1 cellular context compared by ENCODE assay signal in genomic region chr19:45528744-45529453, GRCh38.
TF ChIP-seq lines count a peak whose summit lies in the region.

No MANE protein-coding gene starts in this region.

TF ChIP-seq in HepG2, 621 proteins besides CTCF, POLR2A, EP300 and RAD21:
- TF ChIP-seq NFKB2 (CRISPR knock-in tag; IDR thresholded peaks at IDR 0.05; ENCODE audit: borderline replicate concordance) (no peak), IRX3 (CRISPR knock-in tag; IDR thresholded peaks at IDR 0.05; ENCODE audit: borderline replicate concordance, low read depth) (no peak), ZBTB44 (CRISPR knock-in tag; IDR thresholded peaks at IDR 0.05) (no peak), HMGA1 (CRISPR knock-in tag; conservative IDR thresholded peaks at IDR 0.05) (no peak), HNRNPLL (IDR thresholded peaks at IDR 0.05; ENCODE audit: low read depth, low read length, poor library complexity, severe bottlenecking) (peak; percentile 29), AGO2 (optimal IDR thresholded peaks at IDR 0.05; ENCODE audit: low read depth, low read length) (peak; percentile 97), KLF12 (CRISPR knock-in tag; IDR thresholded peaks at IDR 0.05; ENCODE audit: borderline replicate concordance) (no peak), POLR2G (IDR thresholded peaks at IDR 0.05; ENCODE audit: low read depth, low read length) (peak; percentile 60; the same call in 1 of the 2 replicates), RBFOX2 (IDR thresholded peaks at IDR 0.05; ENCODE audit: low read depth, low read length) (peak; percentile 65), ZEB1 (IDR thresholded peaks at IDR 0.05; ENCODE audit: insufficient replicate concordance, low read depth) (no peak)
- TF ChIP-seq, protein P1, sequence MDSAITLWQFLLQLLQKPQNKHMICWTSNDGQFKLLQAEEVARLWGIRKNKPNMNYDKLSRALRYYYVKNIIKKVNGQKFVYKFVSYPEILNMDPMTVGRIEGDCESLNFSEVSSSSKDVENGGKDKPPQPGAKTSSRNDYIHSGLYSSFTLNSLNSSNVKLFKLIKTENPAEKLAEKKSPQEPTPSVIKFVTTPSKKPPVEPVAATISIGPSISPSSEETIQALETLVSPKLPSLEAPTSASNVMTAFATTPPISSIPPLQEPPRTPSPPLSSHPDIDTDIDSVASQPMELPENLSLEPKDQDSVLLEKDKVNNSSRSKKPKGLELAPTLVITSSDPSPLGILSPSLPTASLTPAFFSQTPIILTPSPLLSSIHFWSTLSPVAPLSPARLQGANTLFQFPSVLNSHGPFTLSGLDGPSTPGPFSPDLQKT (CRISPR knock-in tag; IDR thresholded peaks at IDR 0.05; ENCODE audit: borderline replicate concordance): no peak
- TF ChIP-seq, protein P2, sequence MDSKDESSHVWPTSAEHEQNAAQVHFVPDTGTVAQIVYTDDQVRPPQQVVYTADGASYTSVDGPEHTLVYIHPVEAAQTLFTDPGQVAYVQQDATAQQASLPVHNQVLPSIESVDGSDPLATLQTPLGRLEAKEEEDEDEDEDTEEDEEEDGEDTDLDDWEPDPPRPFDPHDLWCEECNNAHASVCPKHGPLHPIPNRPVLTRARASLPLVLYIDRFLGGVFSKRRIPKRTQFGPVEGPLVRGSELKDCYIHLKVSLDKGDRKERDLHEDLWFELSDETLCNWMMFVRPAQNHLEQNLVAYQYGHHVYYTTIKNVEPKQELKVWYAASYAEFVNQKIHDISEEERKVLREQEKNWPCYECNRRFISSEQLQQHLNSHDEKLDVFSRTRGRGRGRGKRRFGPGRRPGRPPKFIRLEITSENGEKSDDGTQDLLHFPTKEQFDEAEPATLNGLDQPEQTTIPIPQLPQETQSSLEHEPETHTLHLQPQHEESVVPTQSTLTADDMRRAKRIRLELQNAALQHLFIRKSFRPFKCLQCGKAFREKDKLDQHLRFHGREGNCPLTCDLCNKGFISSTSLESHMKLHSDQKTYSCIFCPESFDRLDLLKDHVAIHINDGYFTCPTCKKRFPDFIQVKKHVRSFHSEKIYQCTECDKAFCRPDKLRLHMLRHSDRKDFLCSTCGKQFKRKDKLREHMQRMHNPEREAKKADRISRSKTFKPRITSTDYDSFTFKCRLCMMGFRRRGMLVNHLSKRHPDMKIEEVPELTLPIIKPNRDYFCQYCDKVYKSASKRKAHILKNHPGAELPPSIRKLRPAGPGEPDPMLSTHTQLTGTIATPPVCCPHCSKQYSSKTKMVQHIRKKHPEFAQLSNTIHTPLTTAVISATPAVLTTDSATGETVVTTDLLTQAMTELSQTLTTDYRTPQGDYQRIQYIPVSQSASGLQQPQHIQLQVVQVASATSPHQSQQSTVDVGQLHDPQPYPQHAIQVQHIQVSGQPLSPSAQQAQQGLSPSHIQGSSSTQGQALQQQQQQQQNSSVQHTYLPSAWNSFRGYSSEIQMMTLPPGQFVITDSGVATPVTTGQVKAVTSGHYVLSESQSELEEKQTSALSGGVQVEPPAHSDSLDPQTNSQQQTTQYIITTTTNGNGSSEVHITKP (CRISPR knock-in tag; IDR thresholded peaks at IDR 0.05; ENCODE audit: low read depth): peak; percentile 84; the same call in 1 of the 2 replicates
TF ChIP-seq in HepG2: peak in this region for 5.
